ENCODE assay signal across 32 cellular contexts in the genomic region with DNA sequence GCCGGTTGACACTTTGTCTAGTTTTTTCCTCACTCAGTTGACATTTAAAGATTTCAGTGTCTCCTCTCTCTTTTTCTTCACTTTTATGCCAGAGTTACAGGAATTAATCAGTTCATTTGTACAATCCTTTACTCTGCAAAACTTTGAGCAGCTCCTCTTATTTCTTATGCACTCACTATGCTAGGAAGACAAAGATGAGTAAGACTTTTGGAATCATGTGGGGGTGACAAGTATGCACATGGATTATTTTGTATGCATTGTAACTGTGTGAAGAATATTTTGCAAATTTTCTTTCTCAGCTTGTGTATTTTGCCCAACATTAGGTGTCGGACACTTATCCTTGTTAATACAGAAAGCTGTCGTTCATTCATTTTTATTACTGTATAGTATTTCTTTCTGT.
DNase-seq lines count a peak whose midpoint lies in the region; FAIRE-seq and TF ChIP-seq lines count a peak whose summit lies in the region.
"Had no signal": no experiment of that assay in that cellular context is flagged by ENCODE, and none has a peak within 500 bp of the region (broad histone marks: within the 10 kb centered on the region; RNA-seq: fewer than 3 reads in every experiment).

No MANE protein-coding gene starts in this region.

- no peak overlapping the region for H3K27ac Mint-ChIP-seq in activated T-helper 2 cell treated with anti-CD3 and anti-CD28 coated beads, Interferon-gamma antibody, Interleukin-2, Interleukin-4, amounts not matched to agents 10 μg/mL and 5 μg/mL and 100 μg/mL, durations not matched to agents 14 hours and 24 hours and 36 hours
- H3K27ac Mint-ChIP-seq: activated CD4-positive, alpha-beta memory T cell treated with anti-CD3 and anti-CD28 coated beads for 36 hours; activated naive CD8-positive, alpha-beta T cell treated with anti-CD3 and anti-CD28 coated beads for 36 hours; naive B cell; stimulated activated naive B cell treated with anti-CD40 and anti-IgM and Interleukin-4, amounts not matched to agents 10 μg/mL and 1 μg/mL and 100 μg/mL, for 72 hours had no signal

- intact Hi-C loops in activated T-helper 2 cell treated with anti-CD3 and anti-CD28 coated beads, Interferon-gamma antibody, Interleukin-2, Interleukin-4, amounts not matched to agents 10 μg/mL and 5 μg/mL and 100 μg/mL, durations not matched to agents 14 hours and 24 hours and 36 hours (cut with micrococcal nuclease): no loop called here

- FAIRE-seq in RCC 7860 (lab: Jason Lieb, UNC): no peak
- FAIRE-seq: A549, GM12892, urothelium cell line had no signal

- no peak for TF ChIP-seq CTCF in cardiac fibroblast (IDR thresholded peaks at IDR 0.05; ENCODE audit: low read depth, low read length)

- H3K27me3 Mint-ChIP-seq in activated T-helper 2 cell treated with anti-CD3 and anti-CD28 coated beads, Interferon-gamma antibody, Interleukin-2, Interleukin-4, amounts not matched to agents 10 μg/mL and 5 μg/mL and 100 μg/mL, durations not matched to agents 14 hours and 24 hours and 36 hours (ENCODE audit: low read depth): peaks cover 35% of the 10 kb centered on the region

- peaks cover 11% of the 10 kb centered on the region for H3K9me3 Mint-ChIP-seq in activated T-helper 2 cell treated with anti-CD3 and anti-CD28 coated beads, Interferon-gamma antibody, Interleukin-2, Interleukin-4, amounts not matched to agents 10 μg/mL and 5 μg/mL and 100 μg/mL, durations not matched to agents 14 hours and 24 hours and 36 hours

- peaks cover 24% of the 10 kb centered on the region for H3K4me1 Mint-ChIP-seq in activated T-helper 2 cell treated with anti-CD3 and anti-CD28 coated beads, Interferon-gamma antibody, Interleukin-2, Interleukin-4, amounts not matched to agents 10 μg/mL and 5 μg/mL and 100 μg/mL, durations not matched to agents 14 hours and 24 hours and 36 hours (ENCODE audit: low read depth)
- H3K4me1 Mint-ChIP-seq: stimulated activated naive B cell treated with anti-CD40 and anti-IgM and Interleukin-4, amounts not matched to agents 10 μg/mL and 1 μg/mL and 100 μg/mL, for 72 hours had no signal

- DNase-seq in AG20443 (ENCODE audit: low spot score) (peak; percentile 45), RCC 7860 (ENCODE audit: low spot score) (peak; percentile 19), cardiac fibroblast (ENCODE audit: low read depth in 2 of 2) (peak; percentile 23 to 51), kidney glomerular epithelial cell (lab: John Stamatoyannopoulos, UW) (peak; percentile 55), Kasumi-1 (lab: John Stamatoyannopoulos, UW) (no peak), DMS153 treated with DMSO at 0.1 percent for 48 hours (lab: John Stamatoyannopoulos, UW; ENCODE audit: unreplicated experiment) (no peak)
- no peak for DNase-seq in activated T-cell treated with anti-CD3 and anti-CD28 coated beads, Interleukin-2, amount 50 U/mL, for 48 hours
- DNase-seq in activated T-helper 2 cell treated with anti-CD3 and anti-CD28 coated beads, Interferon-gamma antibody, Interleukin-2, Interleukin-4, amounts not matched to agents 10 μg/mL and 5 μg/mL and 100 μg/mL, durations not matched to agents 14 hours and 24 hours and 36 hours (ENCODE audit: low spot score): no peak
- DNase-seq: activated CD4-positive, alpha-beta memory T cell treated with anti-CD3 and anti-CD28 coated beads for 36 hours; activated CD8-positive, alpha-beta memory T cell treated with anti-CD3 and anti-CD28 coated beads, Interleukin-2, amount 50 U/mL, for 48 hours; activated naive CD8-positive, alpha-beta T cell treated with anti-CD3 and anti-CD28 coated beads for 36 hours; COR-L47; DND-41; effector memory CD4-positive, alpha-beta T cell; glutamatergic neuron; HCEC 1CT; left colon; mesenchymal stem cell; MG63; naive B cell; NCI-H1417; NCI-H2081 treated with DMSO at 0.1 percent for 48 hours; NCI-H446 treated with DMSO at 0.1 percent for 48 hours; nucleus accumbens; SHP77 treated with DMSO at 0.1 percent for 48 hours; stimulated activated CD4-positive, alpha-beta T cell treated with anti-CD3 and anti-CD28 coated beads, Interleukin-4, amount 100 ng/mL, for 1 hour; stimulated activated naive B cell treated with anti-CD40 and anti-IgM and Interleukin-4, amounts not matched to agents 10 μg/mL and 1 μg/mL and 100 μg/mL, for 72 hours had no signal

- no peak overlapping the region for H3K4me3 Mint-ChIP-seq in activated T-helper 2 cell treated with anti-CD3 and anti-CD28 coated beads, Interferon-gamma antibody, Interleukin-2, Interleukin-4, amounts not matched to agents 10 μg/mL and 5 μg/mL and 100 μg/mL, durations not matched to agents 14 hours and 24 hours and 36 hours (ENCODE audit: low read depth)
- H3K4me3 Mint-ChIP-seq: activated CD4-positive, alpha-beta memory T cell treated with anti-CD3 and anti-CD28 coated beads for 36 hours; activated naive CD8-positive, alpha-beta T cell treated with anti-CD3 and anti-CD28 coated beads for 36 hours; naive B cell; stimulated activated naive B cell treated with anti-CD40 and anti-IgM and Interleukin-4, amounts not matched to agents 10 μg/mL and 1 μg/mL and 100 μg/mL, for 72 hours had no signal

- H3K36me3 Mint-ChIP-seq in activated T-helper 2 cell treated with anti-CD3 and anti-CD28 coated beads, Interferon-gamma antibody, Interleukin-2, Interleukin-4, amounts not matched to agents 10 μg/mL and 5 μg/mL and 100 μg/mL, durations not matched to agents 14 hours and 24 hours and 36 hours (ENCODE audit: low read depth): peaks cover 4% of the 10 kb centered on the region
- H3K36me3 Mint-ChIP-seq: activated naive CD8-positive, alpha-beta T cell treated with anti-CD3 and anti-CD28 coated beads for 36 hours had no signal

- no peak overlapping the region for H3K4me3 ChIP-seq in cardiac fibroblast (replicated peaks in 1 of 2; ENCODE audit: low read depth in 2 of 2, low read length in 2 of 2)
- H3K4me3 ChIP-seq: A549; BLaER1 treated with 17β-estradiol and CSF1 and Interleukin-3, amounts not matched to agents 10 nM and 100 nM; esophagus muscularis mucosa; MG63 had no signal

Comparison
In these comparisons a context has a peak if more than half of its experiments do, and no peak if none do; other contexts are left out.
1. DNase-seq: peak in AG20443 (single experiment), RCC 7860 (single experiment), cardiac fibroblast (2 of 2) and kidney glomerular epithelial cell (single experiment); none in Kasumi-1 (0 of 2), DMS153 treated with DMSO at 0.1 percent for 48 hours (single experiment), activated T-cell treated with anti-CD3 and anti-CD28 coated beads, Interleukin-2, amount 50 U/mL, for 48 hours (0 of 2) and activated T-helper 2 cell treated with anti-CD3 and anti-CD28 coated beads, Interferon-gamma antibody, Interleukin-2, Interleukin-4, amounts not matched to agents 10 μg/mL and 5 μg/mL and 100 μg/mL, durations not matched to agents 14 hours and 24 hours and 36 hours (single experiment).